3 cellular contexts compared by ENCODE assay signal in genomic region chr3:15471861-15472260, GRCh38.
"Had no signal": no experiment of that assay in that cellular context is flagged by ENCODE, and none has a peak within 500 bp of the region (broad histone marks: within the 10 kb centered on the region; RNA-seq: fewer than 3 reads in every experiment).

No MANE protein-coding gene starts in this region.

- ATAC-seq: GM12878 had no signal

- DNase-seq: GDM1, GF-D8 had no signal

- H3K4me3 ChIP-seq: GM12878 had no signal
